ENCODE assay signal across 8 cellular contexts in genomic region chr19:5621311-5621944, GRCh38. TPM values are rescaled to one million over a fixed set of nuclear protein-coding genes. Genes with fewer than 3 reads are reported as not detected.
DNase-seq lines count a peak whose midpoint lies in the region; ATAC-seq and TF ChIP-seq lines count a peak whose summit lies in the region.

No MANE protein-coding gene starts in this region.

- H3K27ac ChIP-seq in iPS-18a (ENCODE audit: low read length): no peak overlapping the region

- H3K27me3 Mint-ChIP-seq in HFFc6 (ENCODE audit: insufficient read depth): peaks cover 3% of the 10 kb centered on the region
- no peaks in the 10 kb centered on the region for H3K27me3 Mint-ChIP-seq in stimulated activated naive B cell treated with anti-CD40 and anti-IgM and Interleukin-4, amounts not matched to agents 10 μg/mL and 1 μg/mL and 100 μg/mL, for 72 hours

- H3K27ac Mint-ChIP-seq in HFFc6: peak overlapping the region; percentile 82
- peak overlapping the region; percentile 98 to 100 for H3K27ac Mint-ChIP-seq in activated naive CD4-positive, alpha-beta T cell treated with anti-CD3 and anti-CD28 coated beads, Interleukin-2, amount 50 U/mL, for 72 hours
- H3K27ac Mint-ChIP-seq in stimulated activated naive B cell treated with anti-CD40 and anti-IgM and Interleukin-4, amounts not matched to agents 10 μg/mL and 1 μg/mL and 100 μg/mL, for 72 hours: peak overlapping the region; percentile 98

- peak overlapping the region; percentile 96 for H3K9ac ChIP-seq in iPS-18a (ENCODE audit: low read length)

- no peaks in the 10 kb centered on the region for H3K27me3 ChIP-seq in iPS-18a (ENCODE audit: control insufficient read depth, insufficient read depth, low read length)

- no peak for TF ChIP-seq CTCF in HFFc6 (IDR thresholded peaks at IDR 0.05)

- no peaks in the 10 kb centered on the region for H3K9me3 ChIP-seq in iPS-18a (ENCODE audit: control insufficient read depth, low read depth, low read length)

- peaks cover 57% of the 10 kb centered on the region for H3K36me3 Mint-ChIP-seq in HFFc6 (ENCODE audit: low read depth)
- peaks cover 61 to 81% of the 10 kb centered on the region in 2 donors for H3K36me3 Mint-ChIP-seq in activated naive CD4-positive, alpha-beta T cell treated with anti-CD3 and anti-CD28 coated beads, Interleukin-2, amount 50 U/mL, for 72 hours
- peaks cover 42 to 56% of the 10 kb centered on the region in 2 donors for H3K36me3 Mint-ChIP-seq in stimulated activated naive B cell treated with anti-CD40 and anti-IgM and Interleukin-4, amounts not matched to agents 10 μg/mL and 1 μg/mL and 100 μg/mL, for 72 hours

- no peak for ATAC-seq in activated naive CD4-positive, alpha-beta T cell treated with anti-CD3 and anti-CD28 coated beads, Interleukin-2, amount 50 U/mL, for 72 hours
- ATAC-seq in stimulated activated naive B cell treated with anti-CD40 and anti-IgM and Interleukin-4, amounts not matched to agents 10 μg/mL and 1 μg/mL and 100 μg/mL, for 72 hours (replicated peaks): no peak
- no peak for ATAC-seq in GM19467 (IDR thresholded peaks at IDR 0.05; ENCODE audit: unreplicated experiment)

- H3K4me1 ChIP-seq in iPS-18a (ENCODE audit: control insufficient read depth, low read depth, low read length): peaks cover 9% of the 10 kb centered on the region

- peaks cover 45% of the 10 kb centered on the region for H3K4me1 Mint-ChIP-seq in HFFc6 (ENCODE audit: low read depth)
- peaks cover 32 to 67% of the 10 kb centered on the region in 2 donors for H3K4me1 Mint-ChIP-seq in stimulated activated naive B cell treated with anti-CD40 and anti-IgM and Interleukin-4, amounts not matched to agents 10 μg/mL and 1 μg/mL and 100 μg/mL, for 72 hours

- H3K4me3 ChIP-seq in iPS-18a (ENCODE audit: low read length): peak overlapping the region; percentile 93

- DNase-seq in HFFc6: no peak
- peak in 1 of 2 donors; percentile 55 for DNase-seq in activated naive CD4-positive, alpha-beta T cell treated with anti-CD3 and anti-CD28 coated beads, Interleukin-2, amount 50 U/mL, for 72 hours (ENCODE audit: low spot score in 2 of 2)
- no peak for DNase-seq in stimulated activated naive B cell treated with anti-CD40 and anti-IgM and Interleukin-4, amounts not matched to agents 10 μg/mL and 1 μg/mL and 100 μg/mL, for 72 hours
- DNase-seq in NCI-H1105 treated with DMSO at 0.1 percent for 48 hours (lab: John Stamatoyannopoulos, UW): no peak
- DNase-seq in NCI-H748 treated with DMSO at 0.1 percent for 48 hours (lab: John Stamatoyannopoulos, UW): no peak
- no peak for DNase-seq in NOMO-1 (lab: John Stamatoyannopoulos, UW; ENCODE audit: unreplicated experiment in 2 of 2)

- peak overlapping the region; percentile 100 for H3K4me3 Mint-ChIP-seq in HFFc6
- peak overlapping the region; percentile 100 for H3K4me3 Mint-ChIP-seq in stimulated activated naive B cell treated with anti-CD40 and anti-IgM and Interleukin-4, amounts not matched to agents 10 μg/mL and 1 μg/mL and 100 μg/mL, for 72 hours

- peaks cover 52% of the 10 kb centered on the region for H3K36me3 ChIP-seq in iPS-18a (ENCODE audit: control insufficient read depth, low read depth, low read length)

- H3K9me3 Mint-ChIP-seq in HFFc6: peaks cover 3% of the 10 kb centered on the region; the same call in 1 of the 2 replicates
- no peaks in the 10 kb centered on the region for H3K9me3 Mint-ChIP-seq in activated naive CD4-positive, alpha-beta T cell treated with anti-CD3 and anti-CD28 coated beads, Interleukin-2, amount 50 U/mL, for 72 hours
- no peaks in the 10 kb centered on the region for H3K9me3 Mint-ChIP-seq in stimulated activated naive B cell treated with anti-CD40 and anti-IgM and Interleukin-4, amounts not matched to agents 10 μg/mL and 1 μg/mL and 100 μg/mL, for 72 hours

RNA-seq across cellular contexts. Expression of gene SAFB2, which starts 1.1 kb away (rescaled TPM):
- 10 to 100 TPM; 30.4 to 41.8 (median 37.3) TPM for total RNA-seq in HFFc6 (2021; fragmentation: NEBNext Ultra II Directional; extraction: Animal tissue kit (Norgen Biotek cat#: 25700))
- 100 to 1,000 TPM; 107 to 233 TPM for total RNA-seq in activated naive CD4-positive, alpha-beta T cell treated with anti-CD3 and anti-CD28 coated beads, Interleukin-2, amount 50 U/mL, for 72 hours

RNA-seq across cellular contexts. Expression of gene SAFB, which starts 1.5 kb away (rescaled TPM):
- 10 to 100 TPM; 41.7 to 53.6 (median 49.3) TPM for total RNA-seq in HFFc6 (2021; fragmentation: NEBNext Ultra II Directional; extraction: Animal tissue kit (Norgen Biotek cat#: 25700))
- 100 to 1,000 TPM; 127 to 154 TPM for total RNA-seq in activated naive CD4-positive, alpha-beta T cell treated with anti-CD3 and anti-CD28 coated beads, Interleukin-2, amount 50 U/mL, for 72 hours

RNA-seq across cellular contexts. Expression of gene TINCR, which starts 53.7 kb away (rescaled TPM):
- total RNA-seq in HFFc6 (2021; fragmentation: NEBNext Ultra II Directional; extraction: Animal tissue kit (Norgen Biotek cat#: 25700)): under 1 TPM in 5 of 6 experiments, not detected in 1; 0.05 to 0.34 (median 0.13) TPM
- total RNA-seq in activated naive CD4-positive, alpha-beta T cell treated with anti-CD3 and anti-CD28 coated beads, Interleukin-2, amount 50 U/mL, for 72 hours: 1 to 10 TPM in 1 of 2 donors, under 1 TPM in 1; 0.82 to 1.7 TPM

RNA-seq across cellular contexts. Expression of gene MICOS13, which starts 58.9 kb away (rescaled TPM):
- 10 to 100 TPM; 77.9 to 91.6 (median 80.1) TPM for total RNA-seq in HFFc6 (2021; fragmentation: NEBNext Ultra II Directional; extraction: Animal tissue kit (Norgen Biotek cat#: 25700))
- 10 to 100 TPM; 32.0 to 47.2 TPM for total RNA-seq in activated naive CD4-positive, alpha-beta T cell treated with anti-CD3 and anti-CD28 coated beads, Interleukin-2, amount 50 U/mL, for 72 hours

RNA-seq across cellular contexts. Expression of gene HSD11B1L, which starts 59.4 kb away (rescaled TPM):
- total RNA-seq in HFFc6 (2021; fragmentation: NEBNext Ultra II Directional; extraction: Animal tissue kit (Norgen Biotek cat#: 25700)): 1 to 10 TPM; 3.5 to 9.1 (median 4.5) TPM
- 1 to 10 TPM; 3.2 to 5.2 TPM for total RNA-seq in activated naive CD4-positive, alpha-beta T cell treated with anti-CD3 and anti-CD28 coated beads, Interleukin-2, amount 50 U/mL, for 72 hours
